Comparison of ENCODE assay signal across 10 cellular contexts in genomic region chr7:13117103-13117502, GRCh38.
A peak's percentile ranks its signal among the peaks of the same experiment; 100 is the strongest.
DNase-seq lines count a peak whose midpoint lies in the region; ATAC-seq and TF ChIP-seq lines count a peak whose summit lies in the region.
"Had no signal": no experiment of that assay in that cellular context is flagged by ENCODE, and none has a peak within 500 bp of the region (broad histone marks: within the 10 kb centered on the region; RNA-seq: fewer than 3 reads in every experiment).

No MANE protein-coding gene starts in this region.

- intact Hi-C loops in heart right ventricle (cut with DNase I) (loop anchor here in 6 of 10 donors (5.0 to 10.0 kb wide), 2 partner anchors 430 to 432 kb away; partner anchors contain the start of gene ARL4A (in 6 of the 6)), left ventricle myocardium superior (cut with micrococcal nuclease) (no loop called here), lower lobe of right lung (cut with DNase I) (no loop called here)

- H3K36me3 ChIP-seq in heart right ventricle, result no peaks in the 10 kb centered on the region
- H3K36me3 ChIP-seq in RWPE2 (ENCODE audit: low read depth), result no peaks in the 10 kb centered on the region
- H3K36me3 ChIP-seq in lower lobe of right lung, result no peaks in the 10 kb centered on the region

- peaks cover 0 to 7% (median 0%) of the 10 kb centered on the region in 11 donors for H3K9me3 ChIP-seq in heart right ventricle
- no peaks in the 10 kb centered on the region for H3K9me3 ChIP-seq in RWPE2 (ENCODE audit: severe bottlenecking)
- H3K9me3 ChIP-seq in lower lobe of right lung, result no peaks in the 10 kb centered on the region

- H3K4me3 ChIP-seq in heart right ventricle (no peak overlapping the region), RWPE2 (ENCODE audit: severe bottlenecking) (no peak overlapping the region), lower lobe of right lung (no peak overlapping the region)

- TF ChIP-seq POLR2A in GM18505 (IDR thresholded peaks at IDR 0.05; ENCODE audit: borderline replicate concordance, extremely low read depth, insufficient read depth, insufficient read length), result no peak

- DNase-seq in heart right ventricle (no peak), left ventricle myocardium superior (no peak), RWPE2 (ENCODE audit: low spot score) (no peak), glomerular visceral epithelial cell (ENCODE audit: extremely low spot score) (peak; percentile 2), lower lobe of right lung (no peak)
- no peak for DNase-seq in effector CD8-positive, alpha-beta T cell (lab: John Stamatoyannopoulos, UW)
- DNase-seq: activated CD4-positive, alpha-beta T cell treated with anti-CD3 and anti-CD28 coated beads for 4 hours; naive thymus-derived CD8-positive, alpha-beta T cell had no signal

- TF ChIP-seq CTCF in heart right ventricle (IDR thresholded peaks at IDR 0.05), result peak in 6 of 9 donors; percentile 30 to 58 (median 43)
- TF ChIP-seq CTCF in RWPE2 (IDR thresholded peaks at IDR 0.05; ENCODE audit: poor library complexity, severe bottlenecking), result peak; percentile 70
- TF ChIP-seq CTCF in lower lobe of right lung (IDR thresholded peaks at IDR 0.05), result no peak

- ATAC-seq in heart right ventricle, result peak in 1 of 8 donors; percentile 33
- no peak for ATAC-seq in left ventricle myocardium superior
- ATAC-seq in RWPE2 (ENCODE audit: low read depth), result 0 out of 3 replicates have a peak, but pooled peaks have one; percentile 41
- ATAC-seq in lower lobe of right lung, result no peak
- no peak for ATAC-seq in GM18505 (IDR thresholded peaks at IDR 0.05; ENCODE audit: unreplicated experiment)
- no peak for ATAC-seq in GM19455 (IDR thresholded peaks at IDR 0.05; ENCODE audit: unreplicated experiment)
- ATAC-seq: naive thymus-derived CD8-positive, alpha-beta T cell had no signal

- H3K4me1 ChIP-seq in heart right ventricle (peaks cover 0 to 4% (median 0%) of the 10 kb centered on the region in 9 donors), RWPE2 (ENCODE audit: insufficient read depth, poor library complexity, severe bottlenecking) (no peaks in the 10 kb centered on the region), lower lobe of right lung (no peaks in the 10 kb centered on the region)

- H3K27me3 ChIP-seq in heart right ventricle, result no peaks in the 10 kb centered on the region
- H3K27me3 ChIP-seq in RWPE2 (ENCODE audit: insufficient read depth, poor library complexity, severe bottlenecking), result no peaks in the 10 kb centered on the region
- no peaks in the 10 kb centered on the region for H3K27me3 ChIP-seq in lower lobe of right lung (ENCODE audit: low read depth)

- WGBS in heart right ventricle, 2 donors, result 37 to 45% methylated on average over 2 of the region's 2 CpGs

- H3K27ac ChIP-seq in heart right ventricle (no peak overlapping the region), RWPE2 (ENCODE audit: poor library complexity, severe bottlenecking) (no peak overlapping the region), lower lobe of right lung (no peak overlapping the region)

Comparison
In these comparisons a context has a peak if more than half of its experiments do, and no peak if none do; other contexts are left out.
1. intact Hi-C loops: an anchor here in heart right ventricle (5.0 to 10.0 kb wide); none called in left ventricle myocardium superior and lower lobe of right lung.